8 cellular contexts compared by ENCODE assay signal in the genomic region with DNA sequence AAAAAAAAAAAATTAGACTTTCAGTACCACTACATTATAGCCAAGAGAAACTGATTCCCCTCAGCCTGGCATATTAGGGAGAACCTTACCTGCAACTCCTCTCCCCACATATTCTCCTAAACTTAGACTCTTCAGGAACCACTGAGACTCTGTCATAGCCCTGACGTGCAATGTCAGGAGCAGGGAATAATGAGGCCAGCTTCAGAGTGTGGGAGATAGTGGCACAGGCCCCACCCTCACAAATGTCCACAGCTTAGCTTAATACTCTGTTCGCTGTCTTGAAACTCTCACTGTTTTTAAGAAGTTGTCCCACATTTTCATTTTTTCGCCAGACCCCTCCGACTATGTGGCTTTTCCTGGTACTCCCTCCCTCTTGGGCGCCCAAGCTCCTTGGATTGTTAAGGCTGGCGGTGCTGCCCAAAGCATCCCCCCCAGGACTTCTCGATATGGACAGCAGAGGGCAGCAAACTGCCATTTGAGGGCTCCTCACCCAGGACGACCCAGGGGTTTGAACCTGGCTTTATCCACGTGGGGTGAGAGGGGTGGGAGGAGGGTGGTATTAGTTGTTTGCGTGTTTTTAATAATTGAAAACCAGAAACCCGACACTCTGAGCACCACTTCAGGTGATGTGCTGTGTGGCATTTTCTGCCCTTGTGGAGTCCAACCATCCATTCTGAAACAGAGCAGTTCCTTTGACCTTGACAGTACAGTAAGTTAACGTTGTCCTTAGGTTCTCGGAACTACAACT. TPM values are rescaled to one million over a fixed set of nuclear protein-coding genes. Genes with fewer than 3 reads are reported as not detected.
A peak's percentile ranks its signal among the peaks of the same experiment; 100 is the strongest.
DNase-seq lines count a peak whose midpoint lies in the region; ATAC-seq lines count a peak whose summit lies in the region.

No MANE protein-coding gene starts in this region.

- no peaks in the 10 kb centered on the region for H3K36me3 Mint-ChIP-seq in activated CD4-positive, alpha-beta memory T cell treated with anti-CD3 and anti-CD28 coated beads, Interleukin-2, amount 10 ng/mL, durations not matched to agents 7 days and 5 days (ENCODE audit: low read depth)

- no peaks in the 10 kb centered on the region for H3K4me1 ChIP-seq in effector memory CD4-positive, alpha-beta T cell (ENCODE audit: control insufficient read depth, insufficient read depth, low read length, poor library complexity, severe bottlenecking)

- DNase-seq in ACHN, result peak; percentile 59
- peak; percentile 1 for DNase-seq in NCI-H524 treated with DMSO at 0.1 percent for 48 hours (lab: John Stamatoyannopoulos, UW)
- DNase-seq in activated CD4-positive, alpha-beta memory T cell treated with anti-CD3 and anti-CD28 coated beads, Interleukin-2, amount 10 ng/mL, durations not matched to agents 7 days and 5 days, result peak; percentile 61
- DNase-seq in effector memory CD4-positive, alpha-beta T cell, result peak; percentile 9 to 28 (median 10)
- peak; percentile 59 for DNase-seq in midbrain (lab: John Stamatoyannopoulos, UW)
- peak; percentile 36 for DNase-seq in stimulated activated CD8-positive, alpha-beta memory T cell treated with anti-CD3 and anti-CD28 coated beads, Interleukin-4, amount 100 ng/mL, for 24 hours (ENCODE audit: low read depth)

- no peak overlapping the region for H3K27ac Mint-ChIP-seq in activated CD4-positive, alpha-beta memory T cell treated with anti-CD3 and anti-CD28 coated beads, Interleukin-2, amount 10 ng/mL, durations not matched to agents 7 days and 5 days

- H3K9me3 Mint-ChIP-seq in activated CD4-positive, alpha-beta memory T cell treated with anti-CD3 and anti-CD28 coated beads, Interleukin-2, amount 10 ng/mL, durations not matched to agents 7 days and 5 days, result no peaks in the 10 kb centered on the region

- peaks cover 18% of the 10 kb centered on the region for H3K27me3 Mint-ChIP-seq in activated CD4-positive, alpha-beta memory T cell treated with anti-CD3 and anti-CD28 coated beads, Interleukin-2, amount 10 ng/mL, durations not matched to agents 7 days and 5 days

- POLR2A ChIA-PET in activated CD4-positive, alpha-beta memory T cell treated with anti-CD3 and anti-CD28 coated beads, Interleukin-2, amount 10 ng/mL, durations not matched to agents 7 days and 5 days (lab: Charles Lee), result interaction anchor here (1.5 kb wide), 1 partner anchor 10 kb away, joined by 3 read pairs; no protein-coding TSS in a partner anchor

- no peak overlapping the region for H3K4me3 Mint-ChIP-seq in activated CD4-positive, alpha-beta memory T cell treated with anti-CD3 and anti-CD28 coated beads, Interleukin-2, amount 10 ng/mL, durations not matched to agents 7 days and 5 days

- no peaks in the 10 kb centered on the region for H3K27me3 ChIP-seq in effector memory CD4-positive, alpha-beta T cell (replicated peaks; ENCODE audit: control insufficient read depth, insufficient read depth, low read length, poor library complexity, severe bottlenecking)

- no peaks in the 10 kb centered on the region for H3K4me1 Mint-ChIP-seq in activated CD4-positive, alpha-beta memory T cell treated with anti-CD3 and anti-CD28 coated beads, Interleukin-2, amount 10 ng/mL, durations not matched to agents 7 days and 5 days

- no peaks in the 10 kb centered on the region for H3K9me3 ChIP-seq in effector memory CD4-positive, alpha-beta T cell (ENCODE audit: control insufficient read depth, low read length)

- H3K4me3 ChIP-seq in effector memory CD4-positive, alpha-beta T cell (ENCODE audit: insufficient read depth, low read depth, low read length, poor library complexity, severe bottlenecking), result no peak overlapping the region

- in situ Hi-C loops in ACHN (cut with HindIII; ENCODE audit: low pct_ligation_motif_present, low pct_unique_long_range_greater_than_20kb, low sequenced_read_pairs), result no loop called here

- H3K36me3 ChIP-seq in effector memory CD4-positive, alpha-beta T cell (ENCODE audit: control insufficient read depth, insufficient read depth, low read length), result no peaks in the 10 kb centered on the region

- no peak overlapping the region for H3K27ac ChIP-seq in effector memory CD4-positive, alpha-beta T cell (ENCODE audit: insufficient read depth, low read length, poor library complexity, severe bottlenecking)

- ATAC-seq in GM18498 (IDR thresholded peaks at IDR 0.05; ENCODE audit: unreplicated experiment) (peak; percentile 79), HG03097 (IDR thresholded peaks at IDR 0.05; ENCODE audit: low FRiP score, unreplicated experiment) (peak; percentile 54)

- CTCF ChIA-PET in activated CD4-positive, alpha-beta memory T cell treated with anti-CD3 and anti-CD28 coated beads, Interleukin-2, amount 10 ng/mL, durations not matched to agents 7 days and 5 days (lab: Charles Lee), result interaction anchor here (0.6 to 1.6 kb wide), 10 partner anchors 10 to 421 kb away, joined by 3 to 9 read pairs (median 4); no protein-coding TSS in a partner anchor

RNA-seq across cellular contexts. Expression of a gene that starts 45.2 kb away (rescaled TPM):
- not detected for total RNA-seq in activated CD4-positive, alpha-beta memory T cell treated with anti-CD3 and anti-CD28 coated beads, Interleukin-2, amount 10 ng/mL, durations not matched to agents 7 days and 5 days

Comparison
In these comparisons a context has a peak if more than half of its experiments do, and no peak if none do; other contexts are left out.
1. DNase-seq: peak in every context shown above with its lines; median percentile 61 in activated CD4-positive, alpha-beta memory T cell treated with anti-CD3 and anti-CD28 coated beads, Interleukin-2, amount 10 ng/mL, durations not matched to agents 7 days and 5 days; 59 in ACHN; 59 in midbrain; 36 in stimulated activated CD8-positive, alpha-beta memory T cell treated with anti-CD3 and anti-CD28 coated beads, Interleukin-4, amount 100 ng/mL, for 24 hours; 10 in effector memory CD4-positive, alpha-beta T cell; 1 in NCI-H524 treated with DMSO at 0.1 percent for 48 hours.